In the genomic region with DNA sequence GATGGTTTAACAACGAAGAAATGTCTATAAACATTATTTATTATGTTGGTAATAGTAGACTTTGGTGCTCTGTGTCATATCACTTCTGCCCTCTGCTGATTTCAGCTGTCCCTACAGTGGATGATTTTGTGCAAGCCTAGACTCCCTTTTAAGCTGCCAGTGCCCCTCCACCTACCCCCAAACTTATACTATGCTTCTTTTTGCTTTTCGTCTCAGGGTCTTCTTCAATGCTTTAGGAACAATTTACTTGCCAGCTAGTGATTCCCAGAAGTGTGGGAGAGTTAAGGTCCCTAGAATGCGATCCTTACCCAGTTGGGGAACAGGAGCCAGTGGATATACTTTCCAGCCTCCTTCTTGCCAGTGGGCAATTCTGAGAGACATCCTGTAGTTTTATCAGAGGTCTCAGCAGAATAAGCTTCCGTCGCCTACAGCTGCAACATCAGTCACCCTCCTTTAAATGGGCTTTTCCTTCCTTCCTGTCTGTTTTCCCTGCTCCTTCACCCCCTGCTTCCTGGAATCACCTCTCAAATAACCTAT, we compare ENCODE assay signal across 11 cellular contexts. TPM values are rescaled to one million over a fixed set of nuclear protein-coding genes. Genes with fewer than 3 reads are reported as not detected.
A peak's percentile ranks its signal among the peaks of the same experiment; 100 is the strongest.
DNase-seq lines count a peak whose midpoint lies in the region; ATAC-seq and TF ChIP-seq lines count a peak whose summit lies in the region.
"Had no signal": no experiment of that assay in that cellular context is flagged by ENCODE, and none has a peak within 500 bp of the region (broad histone marks: within the 10 kb centered on the region; RNA-seq: fewer than 3 reads in every experiment).

No MANE protein-coding gene starts in this region.

- POLR2A ChIA-PET in activated CD8-positive, alpha-beta T cell treated with anti-CD3 and anti-CD28 coated beads for 36 hours (lab: Charles Lee): interaction anchor here (0.7 to 1.9 kb wide), 10 partner anchors 9 to 489 kb away, joined by 3 to 11 read pairs (median 3); a partner anchor contains a TSS

- no peaks in the 10 kb centered on the region for H3K9me3 ChIP-seq in right atrium auricular region

- peak overlapping the region; percentile 94 for H3K4me3 Mint-ChIP-seq in activated CD8-positive, alpha-beta T cell treated with anti-CD3 and anti-CD28 coated beads for 36 hours

- CTCF ChIA-PET in activated CD8-positive, alpha-beta T cell treated with anti-CD3 and anti-CD28 coated beads for 36 hours (lab: Charles Lee): interaction anchor here (0.9 to 3.4 kb wide), 15 partner anchors 9 to 175 kb away, joined by 3 to 34 read pairs (median 9); a partner anchor contains a TSS

- no peak for TF ChIP-seq POLR2A in GM18505 (IDR thresholded peaks at IDR 0.05; ENCODE audit: borderline replicate concordance, extremely low read depth, insufficient read depth, insufficient read length)

- TF ChIP-seq CTCF in right atrium auricular region (IDR thresholded peaks at IDR 0.05): peak in 1 of 2 donors; percentile 53
- peak; percentile 32 for TF ChIP-seq CTCF in activated CD8-positive, alpha-beta T cell treated with anti-CD3 and anti-CD28 coated beads for 36 hours (IDR thresholded peaks at IDR 0.05)

- peak overlapping the region; percentile 97 for H3K27ac Mint-ChIP-seq in activated CD8-positive, alpha-beta T cell treated with anti-CD3 and anti-CD28 coated beads for 36 hours

- H3K27me3 ChIP-seq in right atrium auricular region: no peaks in the 10 kb centered on the region

- H3K4me1 Mint-ChIP-seq in activated CD8-positive, alpha-beta T cell treated with anti-CD3 and anti-CD28 coated beads for 36 hours (ENCODE audit: low read depth): peaks cover 57% of the 10 kb centered on the region

- peaks cover 27% of the 10 kb centered on the region for H3K36me3 Mint-ChIP-seq in activated CD8-positive, alpha-beta T cell treated with anti-CD3 and anti-CD28 coated beads for 36 hours (ENCODE audit: low read depth)

- H3K9me3 Mint-ChIP-seq in activated CD8-positive, alpha-beta T cell treated with anti-CD3 and anti-CD28 coated beads for 36 hours: no peaks in the 10 kb centered on the region

- no peaks in the 10 kb centered on the region for H3K27me3 Mint-ChIP-seq in activated CD8-positive, alpha-beta T cell treated with anti-CD3 and anti-CD28 coated beads for 36 hours

- DNase-seq in right atrium auricular region (ENCODE audit: low spot score): no peak
- DNase-seq in Right ventricle myocardium superior: no peak
- no peak for DNase-seq in activated CD8-positive, alpha-beta T cell treated with anti-CD3 and anti-CD28 coated beads for 36 hours
- DNase-seq in left lobe of liver (ENCODE audit: low spot score): peak; percentile 38
- no peak for DNase-seq in cerebellar cortex (ENCODE audit: low spot score)
- DNase-seq: cerebellar nuclear complex, DMS53, IMR-90 had no signal

- H3K4me1 ChIP-seq in right atrium auricular region: peaks cover 0 to 15% of the 10 kb centered on the region in 2 donors

- ATAC-seq in Right ventricle myocardium superior (ENCODE audit: poor library complexity) (no peak), left lobe of liver (peak; percentile 27), GM19023 (IDR thresholded peaks at IDR 0.05; ENCODE audit: unreplicated experiment) (no peak), GM18511 (IDR thresholded peaks at IDR 0.05; ENCODE audit: unreplicated experiment) (no peak), GM18505 (IDR thresholded peaks at IDR 0.05; ENCODE audit: unreplicated experiment) (no peak)
- no peak for ATAC-seq in activated CD8-positive, alpha-beta T cell treated with anti-CD3 and anti-CD28 coated beads for 36 hours

- no peaks in the 10 kb centered on the region for H3K36me3 ChIP-seq in right atrium auricular region

- peak overlapping the region; percentile 33 to 50 for H3K27ac ChIP-seq in right atrium auricular region

- no peak overlapping the region for H3K4me3 ChIP-seq in right atrium auricular region

- intact Hi-C loops in Right ventricle myocardium superior (cut with DNase I): no loop called here
- intact Hi-C loops in activated CD8-positive, alpha-beta T cell treated with anti-CD3 and anti-CD28 coated beads for 36 hours (cut with micrococcal nuclease): no loop called here

RNA-seq across cellular contexts. Expression of a gene that starts 4.1 kb away (rescaled TPM):
- total RNA-seq in right atrium auricular region (100 to 1,000 TPM in 1 of 2 donors, 10 to 100 TPM in 1; 74.6 to 109 TPM), Right ventricle myocardium superior (31.9 TPM), left lobe of liver (5.3 TPM)
- total RNA-seq in activated CD8-positive, alpha-beta T cell treated with anti-CD3 and anti-CD28 coated beads for 36 hours: 10 to 100 TPM; 53.3 to 53.7 TPM
- total RNA-seq: IMR-90 had no signal

RNA-seq across cellular contexts. Expression of a gene that starts 18.2 kb away (rescaled TPM):
- under 1 TPM in 1 of 2 donors, not detected in 1; 0.08 TPM for total RNA-seq in right atrium auricular region
- 0.30 TPM for total RNA-seq in Right ventricle myocardium superior
- total RNA-seq in activated CD8-positive, alpha-beta T cell treated with anti-CD3 and anti-CD28 coated beads for 36 hours: 1 to 10 TPM in 1 of 2 experiments, under 1 TPM in 1; 0.74 to 2.5 TPM
- total RNA-seq in left lobe of liver: 0.18 TPM

RNA-seq across cellular contexts. Expression of a gene that starts 43.6 kb away (rescaled TPM):
- total RNA-seq in right atrium auricular region: 1 to 10 TPM in 1 of 2 donors, under 1 TPM in 1; 0.74 to 2.5 TPM
- 0.56 TPM for total RNA-seq in Right ventricle myocardium superior
- total RNA-seq in activated CD8-positive, alpha-beta T cell treated with anti-CD3 and anti-CD28 coated beads for 36 hours: under 1 TPM; 0.20 to 0.23 TPM
- total RNA-seq in left lobe of liver: 0.10 TPM
- total RNA-seq: IMR-90 had no signal
